In genomic region chr14:91022622-91023028, GRCh38 we compare ENCODE assay signal across 8 cellular contexts. TPM values are rescaled to one million over a fixed set of nuclear protein-coding genes. Genes with fewer than 3 reads are reported as not detected.
DNase-seq lines count a peak whose midpoint lies in the region; ATAC-seq, FAIRE-seq and TF ChIP-seq lines count a peak whose summit lies in the region.
"Not testable (repeated sequence)": the region's sequence is repeated elsewhere in the genome, so short reads cannot be mapped to it uniquely, and the experiment has no call there.

No MANE protein-coding gene starts in this region.

- H3K27me3 ChIP-seq in DOHH2 (ENCODE audit: control insufficient read depth, low read length); bronchial epithelial cell (ENCODE audit: control insufficient read depth, insufficient read depth, low read length): not testable (repeated sequence)

- ATAC-seq in GM19372 (IDR thresholded peaks at IDR 0.05; ENCODE audit: low read depth, unreplicated experiment) (peak; percentile 89), HG02884 (IDR thresholded peaks at IDR 0.05; ENCODE audit: unreplicated experiment) (peak; percentile 87), left lobe of liver (peak; percentile 80)
- peak; percentile 88 for ATAC-seq in activated CD4-positive, alpha-beta T cell treated with anti-CD3 and anti-CD28 coated beads for 36 hours
- ATAC-seq in stimulated activated effector memory CD8-positive, alpha-beta T cell treated with anti-CD3 and anti-CD28 coated beads, Interleukin-12 subunit alpha, Interleukin-12 subunit beta, amount 100 ng/mL, for 72 hours = peak; percentile 92

- not testable (repeated sequence) for H3K27me3 Mint-ChIP-seq in activated CD4-positive, alpha-beta T cell treated with anti-CD3 and anti-CD28 coated beads for 36 hours

- peak overlapping the region; percentile 53 for H3K4me3 Mint-ChIP-seq in activated CD4-positive, alpha-beta T cell treated with anti-CD3 and anti-CD28 coated beads for 36 hours
- peak overlapping the region; percentile 50 for H3K4me3 Mint-ChIP-seq in stimulated activated effector memory CD8-positive, alpha-beta T cell treated with anti-CD3 and anti-CD28 coated beads, Interleukin-12 subunit alpha, Interleukin-12 subunit beta, amount 100 ng/mL, for 72 hours

- H3K4me1 ChIP-seq in DOHH2 (ENCODE audit: control insufficient read depth, low read length) = peaks cover 17% of the 10 kb centered on the region

- H3K27ac ChIP-seq in DOHH2 (ENCODE audit: low read depth, low read length) = not testable (repeated sequence)
- peak overlapping the region; percentile 65 for H3K27ac ChIP-seq in KOPT-K1 (ENCODE audit: low read depth, low read length, poor library complexity, severe bottlenecking)

- not testable (repeated sequence) for H3K9me3 ChIP-seq in DOHH2 (ENCODE audit: control insufficient read depth, insufficient read depth, low read length); KOPT-K1 (ENCODE audit: insufficient read depth, low read length, poor library complexity, severe bottlenecking)

- not testable (repeated sequence) for H3K36me3 Mint-ChIP-seq in activated CD4-positive, alpha-beta T cell treated with anti-CD3 and anti-CD28 coated beads for 36 hours (ENCODE audit: low read depth)
- H3K36me3 Mint-ChIP-seq in stimulated activated effector memory CD8-positive, alpha-beta T cell treated with anti-CD3 and anti-CD28 coated beads, Interleukin-12 subunit alpha, Interleukin-12 subunit beta, amount 100 ng/mL, for 72 hours = peaks cover 14% of the 10 kb centered on the region

- intact Hi-C loops in activated CD4-positive, alpha-beta T cell treated with anti-CD3 and anti-CD28 coated beads for 36 hours (cut with DNase I, micrococcal nuclease) = loop anchor here (1.0 to 5.0 kb wide), 6 partner anchors 14 to 92 kb away; partner anchors contain the start of genes RPS6KA5 (in 2 of the 2) and DGLUCY (in 1 of the 2)

- FAIRE-seq in bronchial epithelial cell (lab: Jason Lieb, UNC) = not testable (repeated sequence)

- not testable (repeated sequence) for TF ChIP-seq CTCF in DOHH2 (IDR thresholded peaks at IDR 0.05; ENCODE audit: low read depth, low read length, poor library complexity, severe bottlenecking); bronchial epithelial cell (IDR thresholded peaks at IDR 0.05; ENCODE audit: insufficient read depth, low read length, severe bottlenecking)

- not testable (repeated sequence) for H3K79me2 ChIP-seq in DOHH2 (ENCODE audit: control insufficient read depth, low read length)

- not testable (repeated sequence) for H4K20me1 ChIP-seq in DOHH2 (ENCODE audit: control insufficient read depth, insufficient read depth, low read depth, low read length)

- H3K4me2 ChIP-seq in DOHH2 (ENCODE audit: low read length) = peak overlapping the region; percentile 44

- CTCF ChIA-PET in activated CD4-positive, alpha-beta T cell treated with anti-CD3 and anti-CD28 coated beads for 36 hours (lab: Charles Lee) = interaction anchor here (0.6 to 1.9 kb wide), 2 partner anchors 89 to 91 kb away, joined by 3 to 4 read pairs; partner anchors contain the start of gene DGLUCY

- H3K4me3 ChIP-seq in DOHH2 (ENCODE audit: low read length) (peak overlapping the region; percentile 41), bronchial epithelial cell (ENCODE audit: low read depth, low read length) (peak overlapping the region; percentile 19)

- DNase-seq in activated CD4-positive, alpha-beta T cell treated with anti-CD3 and anti-CD28 coated beads for 36 hours = peak; percentile 37
- DNase-seq in bronchial epithelial cell (ENCODE audit: low read depth) = peak; percentile 84
- not testable (repeated sequence) for DNase-seq in left lobe of liver (ENCODE audit: low spot score)
- peak in 1 of 2 donors; percentile 70 for DNase-seq in stimulated activated effector memory CD8-positive, alpha-beta T cell treated with anti-CD3 and anti-CD28 coated beads, Interleukin-12 subunit alpha, Interleukin-12 subunit beta, amount 100 ng/mL, for 72 hours (ENCODE audit: low spot score in 2 of 2)

- not testable (repeated sequence) for H3K9me2 ChIP-seq in DOHH2 (replicated peaks; ENCODE audit: control insufficient read depth, low read length)

- POLR2A ChIA-PET in activated CD4-positive, alpha-beta T cell treated with anti-CD3 and anti-CD28 coated beads for 36 hours (lab: Charles Lee) = interaction anchor here (1.3 kb wide), 1 partner anchor 38 kb away, joined by 4 read pairs; no protein-coding TSS in a partner anchor

- not testable (repeated sequence) for H3K9me3 Mint-ChIP-seq in activated CD4-positive, alpha-beta T cell treated with anti-CD3 and anti-CD28 coated beads for 36 hours (ENCODE audit: low read depth); stimulated activated effector memory CD8-positive, alpha-beta T cell treated with anti-CD3 and anti-CD28 coated beads, Interleukin-12 subunit alpha, Interleukin-12 subunit beta, amount 100 ng/mL, for 72 hours

- H3K27ac Mint-ChIP-seq in activated CD4-positive, alpha-beta T cell treated with anti-CD3 and anti-CD28 coated beads for 36 hours = peak overlapping the region; percentile 81
- peak overlapping the region; percentile 93 for H3K27ac Mint-ChIP-seq in stimulated activated effector memory CD8-positive, alpha-beta T cell treated with anti-CD3 and anti-CD28 coated beads, Interleukin-12 subunit alpha, Interleukin-12 subunit beta, amount 100 ng/mL, for 72 hours

- H3K4me1 Mint-ChIP-seq in activated CD4-positive, alpha-beta T cell treated with anti-CD3 and anti-CD28 coated beads for 36 hours = peaks cover 38% of the 10 kb centered on the region
- peaks cover 64% of the 10 kb centered on the region for H3K4me1 Mint-ChIP-seq in stimulated activated effector memory CD8-positive, alpha-beta T cell treated with anti-CD3 and anti-CD28 coated beads, Interleukin-12 subunit alpha, Interleukin-12 subunit beta, amount 100 ng/mL, for 72 hours

- H3K36me3 ChIP-seq in DOHH2 (ENCODE audit: control insufficient read depth, low read length); KOPT-K1 (ENCODE audit: insufficient read depth, low read length); bronchial epithelial cell (ENCODE audit: control insufficient read depth, insufficient read depth, low read length): not testable (repeated sequence)

- not testable (repeated sequence) for H3F3A ChIP-seq in DOHH2 (ENCODE audit: control insufficient read depth, insufficient read depth)

RNA-seq across cellular contexts. Expression of gene RPS6KA5, which starts 37.8 kb away (rescaled TPM):
- 10 to 100 TPM; 11.9 to 13.8 TPM for total RNA-seq in activated CD4-positive, alpha-beta T cell treated with anti-CD3 and anti-CD28 coated beads for 36 hours
- total RNA-seq in bronchial epithelial cell (1.8 and 2.9 TPM in 2 replicates), left lobe of liver (1.4 TPM)
